In the genomic region with DNA sequence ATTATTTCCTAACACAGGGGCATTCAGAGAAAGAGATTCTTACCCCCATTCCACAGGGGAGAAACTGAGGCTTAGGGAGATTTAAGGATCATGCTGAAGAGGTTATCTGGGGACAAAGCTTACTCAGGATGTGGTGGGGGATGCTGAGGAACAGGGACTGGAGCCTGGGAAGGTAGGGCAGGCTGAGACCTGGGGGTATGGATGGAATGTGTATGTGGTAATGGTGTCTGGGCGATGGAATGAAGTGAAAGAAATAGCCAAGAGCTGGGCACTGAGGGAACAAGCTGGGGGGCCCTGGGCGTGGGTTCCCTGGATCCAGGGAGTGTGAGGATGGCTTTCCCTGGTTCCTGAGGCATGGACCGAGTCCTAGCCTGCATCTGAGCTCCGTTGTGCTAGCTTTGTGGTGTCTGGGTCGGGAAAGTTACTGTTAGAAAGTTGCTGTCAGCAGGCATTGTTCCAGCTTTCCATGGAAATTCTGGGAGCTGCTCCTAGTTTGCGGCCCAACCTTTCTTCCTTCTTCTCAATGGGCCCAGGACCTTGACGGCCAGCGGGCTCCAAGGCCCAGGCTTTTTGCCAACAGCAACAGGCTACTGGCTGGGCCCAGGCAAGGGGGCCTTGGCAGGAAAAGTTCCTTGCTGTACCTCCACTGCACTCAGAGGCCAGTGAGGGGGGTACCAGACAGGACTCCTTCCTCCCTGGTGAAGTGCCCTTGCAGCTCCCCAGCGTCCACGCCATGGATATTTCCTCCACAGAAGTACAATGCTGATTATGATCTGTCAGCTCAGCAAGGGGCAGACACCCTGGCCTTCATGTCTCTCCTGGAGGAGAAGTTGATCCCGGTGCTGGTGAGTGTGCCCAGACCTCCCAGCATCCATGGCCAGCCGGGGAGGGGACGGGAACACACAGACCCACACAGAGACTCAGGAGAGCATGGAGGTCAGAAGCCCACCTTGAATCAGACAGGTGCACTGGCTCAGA, we compare ENCODE assay signal across 8 cellular contexts. TPM values are rescaled to one million over a fixed set of nuclear protein-coding genes. Genes with fewer than 3 reads are reported as not detected.
DNase-seq lines count a peak whose midpoint lies in the region; ATAC-seq, FAIRE-seq and TF ChIP-seq lines count a peak whose summit lies in the region.
"Not testable (repeated sequence)": the region's sequence is repeated elsewhere in the genome, so short reads cannot be mapped to it uniquely, and the experiment has no call there.

No MANE protein-coding gene starts in this region.

- H3K9me3 ChIP-seq in adipocyte (ENCODE audit: control insufficient read depth, low read length); gastroesophageal sphincter; pancreas; aorta (ENCODE audit: control insufficient read depth, low read length): not testable (repeated sequence)

- H3K4me3 Mint-ChIP-seq in stimulated activated naive B cell treated with anti-CD40 and anti-IgM and Interleukin-4, amounts not matched to agents 10 μg/mL and 1 μg/mL and 100 μg/mL, for 72 hours = not testable (repeated sequence)

- H3K27ac ChIP-seq in gastroesophageal sphincter = peak overlapping the region; percentile 13 to 80 (median 68)
- H3K27ac ChIP-seq in pancreas = peak overlapping the region in 2 of 4 donors; percentile 30 to 33
- H3K27ac ChIP-seq in aorta (ENCODE audit: low read depth in 1 of 2, low read length in 2 of 2) = peak overlapping the region in 1 of 2 donors; percentile 8

- peaks cover 15% of the 10 kb centered on the region for H3K4me1 ChIP-seq in adipocyte (ENCODE audit: control insufficient read depth, insufficient read depth, low read length)
- peaks cover 2 to 26% (median 11%) of the 10 kb centered on the region in 3 donors for H3K4me1 ChIP-seq in gastroesophageal sphincter
- not testable (repeated sequence) for H3K4me1 ChIP-seq in pancreas; aorta (ENCODE audit: control insufficient read depth in 1 of 2, insufficient read depth in 2 of 2, low read length in 2 of 2)

- peak overlapping the region; percentile 37 for H3K27ac Mint-ChIP-seq in stimulated activated naive B cell treated with anti-CD40 and anti-IgM and Interleukin-4, amounts not matched to agents 10 μg/mL and 1 μg/mL and 100 μg/mL, for 72 hours

- DNase-seq in GM03348 (ENCODE audit: low spot score) = peak; percentile 16
- DNase-seq in adipocyte (ENCODE audit: low read depth) = peak; percentile 48
- DNase-seq in cardiac fibroblast (ENCODE audit: low read depth in 2 of 2) = peak; percentile 30 to 82
- peak; percentile 21 to 71 for DNase-seq in lung microvascular endothelial cell (ENCODE audit: low read depth in 2 of 2)
- peak in 4 of 6 donors; percentile 40 to 68 (median 58) for DNase-seq in pancreas
- not testable (repeated sequence) for DNase-seq in stimulated activated naive B cell treated with anti-CD40 and anti-IgM and Interleukin-4, amounts not matched to agents 10 μg/mL and 1 μg/mL and 100 μg/mL, for 72 hours
- peak; percentile 76 to 80 for DNase-seq in aorta

- not testable (repeated sequence) for H3K4me1 Mint-ChIP-seq in stimulated activated naive B cell treated with anti-CD40 and anti-IgM and Interleukin-4, amounts not matched to agents 10 μg/mL and 1 μg/mL and 100 μg/mL, for 72 hours

- H3K36me3 ChIP-seq in adipocyte (ENCODE audit: control insufficient read depth, insufficient read depth, low read length, severe bottlenecking) (peaks cover 14% of the 10 kb centered on the region), gastroesophageal sphincter (peaks cover 0 to 21% of the 10 kb centered on the region in 2 donors)
- H3K36me3 ChIP-seq in pancreas; aorta (ENCODE audit: control insufficient read depth in 1 of 2, insufficient read depth in 2 of 2, low read length in 1 of 2): not testable (repeated sequence)

- intact Hi-C loops in pancreas (cut with DNase I); aorta (cut with DNase I): not testable (repeated sequence)

- H3K9me3 Mint-ChIP-seq in stimulated activated naive B cell treated with anti-CD40 and anti-IgM and Interleukin-4, amounts not matched to agents 10 μg/mL and 1 μg/mL and 100 μg/mL, for 72 hours = not testable (repeated sequence)

- TF ChIP-seq EP300 in gastroesophageal sphincter (IDR thresholded peaks at IDR 0.05) = not testable (repeated sequence)

- not testable (repeated sequence) for TF ChIP-seq POLR2A in gastroesophageal sphincter (IDR thresholded peaks at IDR 0.05)

- not testable (repeated sequence) for H3K4me3 ChIP-seq in adipocyte (ENCODE audit: low read length); cardiac fibroblast (replicated peaks in 1 of 2; ENCODE audit: low read depth in 2 of 2, low read length in 2 of 2); gastroesophageal sphincter; pancreas; aorta (ENCODE audit: low read length in 2 of 2)

- WGBS in gastroesophageal sphincter (ENCODE audit: low coverage in 1 of 2), 2 donors = 25% methylated on average over 2 of the region's 13 CpGs; no CpG with 5 or more reads in 1 of the 2 donors
- WGBS in pancreas, 2 donors = 40 to 54% methylated on average over 13 of the region's 13 CpGs
- WGBS in aorta, 2 donors = 9 to 15% methylated on average over 13 of the region's 13 CpGs

- H3K27me3 ChIP-seq in adipocyte (replicated peaks; ENCODE audit: control insufficient read depth, insufficient read depth, low read length); gastroesophageal sphincter; pancreas; aorta (ENCODE audit: control insufficient read depth in 1 of 2, insufficient read depth in 2 of 2, low read length in 1 of 2): not testable (repeated sequence)

- H3K9ac ChIP-seq in adipocyte (ENCODE audit: low read length) = peak overlapping the region; percentile 42

- peaks cover 10 to 18% of the 10 kb centered on the region in 2 donors for H3K36me3 Mint-ChIP-seq in stimulated activated naive B cell treated with anti-CD40 and anti-IgM and Interleukin-4, amounts not matched to agents 10 μg/mL and 1 μg/mL and 100 μg/mL, for 72 hours

- not testable (repeated sequence) for FAIRE-seq in pancreas (lab: Jason Lieb, UNC)

- TF ChIP-seq CTCF in cardiac fibroblast (IDR thresholded peaks at IDR 0.05; ENCODE audit: low read depth, low read length); gastroesophageal sphincter (IDR thresholded peaks at IDR 0.05); pancreas (IDR thresholded peaks at IDR 0.05): not testable (repeated sequence)

- H3K27me3 Mint-ChIP-seq in stimulated activated naive B cell treated with anti-CD40 and anti-IgM and Interleukin-4, amounts not matched to agents 10 μg/mL and 1 μg/mL and 100 μg/mL, for 72 hours = not testable (repeated sequence)

- not testable (repeated sequence) for ATAC-seq in gastroesophageal sphincter; stimulated activated naive B cell treated with anti-CD40 and anti-IgM and Interleukin-4, amounts not matched to agents 10 μg/mL and 1 μg/mL and 100 μg/mL, for 72 hours (replicated peaks)
- ATAC-seq in pancreas (peak in 2 of 4 donors; percentile 5 to 28), aorta (ENCODE audit: low FRiP score) (peak; percentile 16)

RNA-seq across cellular contexts. Expression of a gene that starts 23.0 kb away (rescaled TPM):
- total RNA-seq in gastroesophageal sphincter (10 to 100 TPM; 11.4 to 35.3 (median 22.1) TPM), lung microvascular endothelial cell (2.4 and 3.0 TPM in 2 replicates), pancreas (10 to 100 TPM in 2 of 6 donors, 1 to 10 TPM in 4; 6.7 to 14.4 (median 8.5) TPM), aorta (10 to 100 TPM; 22.8 to 28.7 TPM)
- polyA plus RNA-seq in pancreas (10 to 100 TPM in 1 of 2 donors, 1 to 10 TPM in 1; 7.9 to 11.1 TPM), aorta (10 to 100 TPM in 1 of 2 donors, 1 to 10 TPM in 1; 6.0 to 25.4 TPM)

RNA-seq across cellular contexts. Expression of a gene that starts 23.8 kb away (rescaled TPM):
- total RNA-seq in gastroesophageal sphincter (10 to 100 TPM; 28.3 to 36.0 (median 32.6) TPM), lung microvascular endothelial cell (28.8 and 31.6 TPM in 2 replicates), pancreas (10 to 100 TPM; 10.7 to 18.4 (median 15.7) TPM), aorta (10 to 100 TPM; 20.3 to 21.3 TPM)
- polyA plus RNA-seq in pancreas (10 to 100 TPM; 34.3 to 36.8 TPM), aorta (10 to 100 TPM; 26.2 to 52.9 TPM)

RNA-seq across cellular contexts. Expression of a gene that starts 24.6 kb away (rescaled TPM):
- total RNA-seq in gastroesophageal sphincter (10 to 100 TPM; 17.9 to 25.6 (median 20.1) TPM), lung microvascular endothelial cell (7.9 and 9.2 TPM in 2 replicates), pancreas (10 to 100 TPM in 5 of 6 donors, 1 to 10 TPM in 1; 9.9 to 31.1 (median 14.6) TPM), aorta (10 to 100 TPM; 58.9 to 97.9 TPM)
- polyA plus RNA-seq in pancreas (10 to 100 TPM; 69.1 to 78.6 TPM), aorta (100 to 1,000 TPM in 1 of 2 donors, 10 to 100 TPM in 1; 21.7 to 195 TPM)

RNA-seq across cellular contexts. Expression of a gene that starts 29.9 kb away (rescaled TPM):
- 10 to 100 TPM; 28.1 to 44.4 (median 36.8) TPM for total RNA-seq in gastroesophageal sphincter
- total RNA-seq in lung microvascular endothelial cell = 24.8 and 34.1 TPM in 2 replicates
- total RNA-seq in pancreas = 10 to 100 TPM; 25.1 to 33.4 (median 28.0) TPM
- 10 to 100 TPM; 27.7 to 55.5 TPM for polyA plus RNA-seq in pancreas
- total RNA-seq in aorta = 10 to 100 TPM; 36.9 to 39.7 TPM
- polyA plus RNA-seq in aorta = 10 to 100 TPM; 11.9 to 46.8 TPM

RNA-seq across cellular contexts. Expression of a gene that starts 41.0 kb away (rescaled TPM):
- total RNA-seq in gastroesophageal sphincter = 10 to 100 TPM; 14.4 to 51.4 (median 32.9) TPM
- total RNA-seq in lung microvascular endothelial cell = 12.2 and 24.0 TPM in 2 replicates
- total RNA-seq in pancreas = 10 to 100 TPM; 15.7 to 39.6 (median 18.7) TPM
- 10 to 100 TPM; 81.1 to 89.4 TPM for polyA plus RNA-seq in pancreas
- total RNA-seq in aorta = 10 to 100 TPM; 39.6 to 63.0 TPM
- 10 to 100 TPM in 1 of 2 donors, 1 to 10 TPM in 1; 9.3 to 88.6 TPM for polyA plus RNA-seq in aorta
